Comparison of ENCODE assay signal across 1 cellular context in genomic region chr19:41923045-41923788, GRCh38.
TF ChIP-seq lines count a peak whose summit lies in the region.

No MANE protein-coding gene starts in this region.

TF ChIP-seq in A549, 52 proteins besides CTCF, POLR2A, EP300 and RAD21 (continued from another document):
- TF ChIP-seq ELK1 (IDR thresholded peaks at IDR 0.05; ENCODE audit: low read depth, low read length) (no peak), RCOR1 (IDR thresholded peaks at IDR 0.05; ENCODE audit: low read depth, low read length) (peak; percentile 88), NPAS2 (CRISPR knock-in tag; IDR thresholded peaks at IDR 0.05; ENCODE audit: borderline replicate concordance) (no peak), ZNF302 (CRISPR knock-in tag; IDR thresholded peaks at IDR 0.05) (no peak), POLR2AphosphoS2 (conservative IDR thresholded peaks at IDR 0.05; ENCODE audit: low read length) (no peak), HDAC2 (IDR thresholded peaks at IDR 0.05) (peak; percentile 64; the same call in 1 of the 2 replicates)
